11 cellular contexts compared by ENCODE assay signal in genomic region chr11:65718531-65718930, GRCh38. TPM values are rescaled to one million over a fixed set of nuclear protein-coding genes. Genes with fewer than 3 reads are reported as not detected.
DNase-seq lines count a peak whose midpoint lies in the region; ATAC-seq, FAIRE-seq and TF ChIP-seq lines count a peak whose summit lies in the region.
"Had no signal": no experiment of that assay in that cellular context is flagged by ENCODE, and none has a peak within 500 bp of the region (broad histone marks: within the 10 kb centered on the region; RNA-seq: fewer than 3 reads in every experiment).

No MANE protein-coding gene starts in this region.

- 86 to 97% (median 93%) methylated on average over 3 to 4 of the region's 4 CpGs for WGBS in adrenal gland, 4 donors
- WGBS in pancreas, 2 donors: 93 to 97% methylated on average over 4 of the region's 4 CpGs
- WGBS in body of pancreas, 2 donors: 92 to 94% methylated on average over 4 of the region's 4 CpGs

- CTCF ChIA-PET in CD8-positive, alpha-beta T cell (lab: Charles Lee): interaction anchor here (1.1 to 1.3 kb wide), 2 partner anchors 61 to 98 kb away, joined by 3 read pairs; no protein-coding TSS in a partner anchor

- intact Hi-C loops in CD8-positive, alpha-beta T cell (cut with DNase I, micrococcal nuclease): loop anchor here in 1 of 2 experiments (10.0 kb wide), 1 partner anchor 626 kb away; the partner anchor contains the start of genes B4GAT1 and BRMS1
- intact Hi-C loops in adrenal gland (cut with DNase I): loop anchor here (5.0 kb wide), 2 partner anchors 54 to 99 kb away; no protein-coding TSS in a partner anchor
- intact Hi-C loops in pancreas (cut with DNase I): no loop called here
- intact Hi-C loops in body of pancreas (cut with DNase I): loop anchor here (5.0 kb wide), 1 partner anchor 104 kb away; no protein-coding TSS in a partner anchor

- DNase-seq in CD8-positive, alpha-beta T cell: no peak
- DNase-seq in adrenal gland (no peak), ureter (ENCODE audit: low spot score) (no peak), pancreas (no peak), body of pancreas (no peak)
- DNase-seq: lower lobe of right lung, NCI-H345 had no signal

- peaks cover 40% of the 10 kb centered on the region for H3K4me1 Mint-ChIP-seq in CD8-positive, alpha-beta T cell (ENCODE audit: low read depth)
- H3K4me1 Mint-ChIP-seq in nephron: peaks cover 29% of the 10 kb centered on the region

- ATAC-seq in CD8-positive, alpha-beta T cell: no peak
- no peak for ATAC-seq in pancreas
- no peak for ATAC-seq in body of pancreas
- no peak for ATAC-seq in GM18909 (IDR thresholded peaks at IDR 0.05; ENCODE audit: poor library complexity, unreplicated experiment)
- ATAC-seq: lower lobe of right lung had no signal

- H3K9me3 ChIP-seq in CD8-positive, alpha-beta T cell (ENCODE audit: low read length): no peaks in the 10 kb centered on the region
- no peaks in the 10 kb centered on the region for H3K9me3 ChIP-seq in adrenal gland (replicated peaks in 1 of 3)
- no peaks in the 10 kb centered on the region for H3K9me3 ChIP-seq in pancreas
- no peaks in the 10 kb centered on the region for H3K9me3 ChIP-seq in body of pancreas
- H3K9me3 ChIP-seq: lower lobe of right lung had no signal

- H3K27me3 ChIP-seq in CD8-positive, alpha-beta T cell (ENCODE audit: insufficient read depth, low read length): no peaks in the 10 kb centered on the region
- H3K27me3 ChIP-seq in KMS-11 (ENCODE audit: insufficient read depth, low read depth) (no peaks in the 10 kb centered on the region), adrenal gland (no peaks in the 10 kb centered on the region), pancreas (no peaks in the 10 kb centered on the region), body of pancreas (no peaks in the 10 kb centered on the region)

- peaks cover 22% of the 10 kb centered on the region for H3K4me1 ChIP-seq in CD8-positive, alpha-beta T cell (ENCODE audit: insufficient read depth, low read length)
- peaks cover 16% of the 10 kb centered on the region for H3K4me1 ChIP-seq in KMS-11 (ENCODE audit: low read depth, poor library complexity, severe bottlenecking)
- H3K4me1 ChIP-seq in adrenal gland (replicated peaks in 1 of 2): peaks cover 17 to 21% of the 10 kb centered on the region in 2 donors
- H3K4me1 ChIP-seq in pancreas: peaks cover 0 to 17% (median 11%) of the 10 kb centered on the region in 3 donors
- H3K4me1 ChIP-seq in body of pancreas: peaks cover 22% of the 10 kb centered on the region

- H3K36me3 Mint-ChIP-seq in CD8-positive, alpha-beta T cell: peaks cover 57% of the 10 kb centered on the region
- peaks cover 43% of the 10 kb centered on the region for H3K36me3 Mint-ChIP-seq in nephron (ENCODE audit: low read depth)

- no peak overlapping the region for H3K9ac ChIP-seq in KMS-11

- TF ChIP-seq POLR2A in adrenal gland (IDR thresholded peaks at IDR 0.05) (no peak), body of pancreas (IDR thresholded peaks at IDR 0.05) (no peak)

- H3K4me3 ChIP-seq in CD8-positive, alpha-beta T cell (ENCODE audit: low read depth, low read length): no peak overlapping the region
- H3K4me3 ChIP-seq in KMS-11 (IDR thresholded peaks at IDR 0.05; ENCODE audit: insufficient read depth, low read depth, low read length) (no peak overlapping the region), adrenal gland (no peak overlapping the region), pancreas (no peak overlapping the region), body of pancreas (no peak overlapping the region)

- peaks cover 47% of the 10 kb centered on the region for H3K36me3 ChIP-seq in CD8-positive, alpha-beta T cell (ENCODE audit: insufficient read depth, low read length)
- H3K36me3 ChIP-seq in KMS-11 (ENCODE audit: insufficient read depth): no peaks in the 10 kb centered on the region
- H3K36me3 ChIP-seq in adrenal gland (replicated peaks in 1 of 2): peaks cover 0 to 60% of the 10 kb centered on the region in 2 donors
- peaks cover 11 to 56% (median 35%) of the 10 kb centered on the region in 3 donors for H3K36me3 ChIP-seq in pancreas
- H3K36me3 ChIP-seq in body of pancreas (replicated peaks in 1 of 2; ENCODE audit: insufficient read depth in 1 of 2, low read depth in 2 of 2): peaks cover 0 to 33% of the 10 kb centered on the region in 2 donors

- POLR2A ChIA-PET in CD8-positive, alpha-beta T cell (lab: Charles Lee): interaction anchor here (0.6 kb wide), 1 partner anchor 45 kb away, joined by 3 read pairs; no protein-coding TSS in a partner anchor

- no peak overlapping the region for H3K27ac ChIP-seq in CD8-positive, alpha-beta T cell (ENCODE audit: low read depth, low read length)
- H3K27ac ChIP-seq in KMS-11 (no peak overlapping the region), adrenal gland (peak overlapping the region in 3 of 5 donors; percentile 4 to 96 (median 11)), pancreas (no peak overlapping the region), body of pancreas (no peak overlapping the region)
- H3K27ac ChIP-seq: lower lobe of right lung had no signal

- H3K27me3 Mint-ChIP-seq in CD8-positive, alpha-beta T cell (ENCODE audit: low read depth): no peaks in the 10 kb centered on the region
- no peaks in the 10 kb centered on the region for H3K27me3 Mint-ChIP-seq in nephron (ENCODE audit: low read depth)

- no peak for FAIRE-seq in pancreas (lab: Jason Lieb, UNC)
- FAIRE-seq: colon had no signal

- no peak for TF ChIP-seq CTCF in CD8-positive, alpha-beta T cell (IDR thresholded peaks at IDR 0.05)
- TF ChIP-seq CTCF in KMS-11 (conservative IDR thresholded peaks at IDR 0.05; ENCODE audit: low read depth, low read length) (no peak), adrenal gland (IDR thresholded peaks at IDR 0.05) (no peak), nephron (IDR thresholded peaks at IDR 0.05; ENCODE audit: unreplicated experiment in 3 of 3) (no peak), pancreas (IDR thresholded peaks at IDR 0.05) (no peak), body of pancreas (IDR thresholded peaks at IDR 0.05) (no peak)

- no peak overlapping the region for H2AFZ ChIP-seq in KMS-11 (ENCODE audit: low read depth)

- no peak overlapping the region for H3K27ac Mint-ChIP-seq in CD8-positive, alpha-beta T cell
- H3K27ac Mint-ChIP-seq in nephron: no peak overlapping the region

- H3K79me2 ChIP-seq in KMS-11 (ENCODE audit: insufficient read depth, low read depth): peaks cover 23% of the 10 kb centered on the region

- no peaks in the 10 kb centered on the region for H4K20me1 ChIP-seq in KMS-11 (ENCODE audit: insufficient read depth)

- no peaks in the 10 kb centered on the region for H3K9me3 Mint-ChIP-seq in CD8-positive, alpha-beta T cell
- no peaks in the 10 kb centered on the region for H3K9me3 Mint-ChIP-seq in nephron

- peak overlapping the region; percentile 97; the same call in 1 of the 2 replicates for H3K4me2 ChIP-seq in KMS-11

- peak overlapping the region; percentile 90 for H3K4me3 Mint-ChIP-seq in CD8-positive, alpha-beta T cell
- peak overlapping the region; percentile 94 to 98 (median 96) for H3K4me3 Mint-ChIP-seq in nephron

RNA-seq across cellular contexts. Expression of gene RNASEH2C, which starts 2.1 kb away (rescaled TPM):
- 10 to 100 TPM; 27.7 to 32.0 TPM for total RNA-seq in CD8-positive, alpha-beta T cell
- total RNA-seq in adrenal gland: 100 to 1,000 TPM in 6 of 8 donors, 10 to 100 TPM in 2; 69.7 to 170 (median 117) TPM
- 100 to 1,000 TPM in 1 of 3 donors, 10 to 100 TPM in 2; 13.5 to 109 (median 79.5) TPM for polyA plus RNA-seq in adrenal gland
- 29.8 TPM for total RNA-seq in ureter
- 10 to 100 TPM; 16.1 to 29.3 (median 20.4) TPM for total RNA-seq in pancreas
- polyA plus RNA-seq in pancreas: 10 to 100 TPM; 37.1 to 49.3 TPM
- 100 to 1,000 TPM in 1 of 2 donors, 10 to 100 TPM in 1; 45.4 to 112 TPM for total RNA-seq in body of pancreas

RNA-seq across cellular contexts. Expression of gene KAT5, which starts 6.5 kb away (rescaled TPM):
- 100 to 1,000 TPM; 149 to 151 TPM for total RNA-seq in CD8-positive, alpha-beta T cell
- 10 to 100 TPM; 55.9 to 89.6 (median 66.8) TPM for total RNA-seq in adrenal gland
- 100 to 1,000 TPM in 2 of 3 donors, 10 to 100 TPM in 1; 52.0 to 199 (median 107) TPM for polyA plus RNA-seq in adrenal gland
- 74.8 TPM for total RNA-seq in ureter
- 10 to 100 TPM; 26.5 to 39.8 (median 35.0) TPM for total RNA-seq in pancreas
- 10 to 100 TPM; 79.6 to 99.6 TPM for polyA plus RNA-seq in pancreas
- total RNA-seq in body of pancreas: 10 to 100 TPM; 38.9 to 45.5 TPM

RNA-seq across cellular contexts. Expression of gene RELA, which starts 55.8 kb away (rescaled TPM):
- total RNA-seq in CD8-positive, alpha-beta T cell: 100 to 1,000 TPM; 380 to 384 TPM
- 10 to 100 TPM; 31.7 to 76.2 (median 69.6) TPM for total RNA-seq in adrenal gland
- 10 to 100 TPM; 38.2 to 64.6 (median 46.7) TPM for polyA plus RNA-seq in adrenal gland
- 97.9 TPM for total RNA-seq in ureter
- 10 to 100 TPM; 29.8 to 42.2 (median 34.6) TPM for total RNA-seq in pancreas
- polyA plus RNA-seq in pancreas: 10 to 100 TPM; 37.3 to 46.6 TPM
- total RNA-seq in body of pancreas: 10 to 100 TPM; 27.5 to 45.8 TPM

Comparison
In these comparisons a context has a peak if more than half of its experiments do, and no peak if none do; other contexts are left out.
1. H3K27ac ChIP-seq: peak in adrenal gland (3 of 5); none in CD8-positive, alpha-beta T cell (single experiment), KMS-11 (single experiment), pancreas (0 of 4) and body of pancreas (0 of 4).
2. intact Hi-C loops: an anchor here in adrenal gland (5.0 kb wide) and body of pancreas (5.0 kb wide); none called in pancreas.